ENCODE assay signal across 9 cellular contexts in the genomic region with DNA sequence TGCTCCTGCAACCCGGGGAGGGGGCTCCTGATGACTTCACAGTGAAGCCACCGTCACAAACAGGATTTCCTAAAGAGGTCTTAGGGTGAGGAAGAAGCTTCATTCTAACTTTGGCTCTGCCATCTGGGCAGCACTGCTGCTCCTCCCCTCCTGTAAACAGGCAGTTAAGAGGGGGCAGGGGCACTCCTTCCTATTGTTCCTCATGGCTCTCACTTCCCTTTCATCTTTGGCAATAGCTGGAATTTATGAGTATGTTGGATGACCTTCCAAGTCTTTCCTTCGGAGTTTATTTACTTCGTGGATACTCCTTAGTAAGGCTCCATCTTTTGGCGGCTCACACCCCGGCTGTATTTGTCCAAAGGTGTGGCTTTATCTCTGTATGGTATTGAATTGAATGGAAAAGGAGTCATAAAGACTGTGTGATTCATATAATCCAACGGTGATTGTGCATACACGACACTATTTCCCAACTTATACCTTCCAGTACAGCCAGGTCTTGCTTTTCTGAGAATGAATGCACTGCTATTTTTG. TPM values are rescaled to one million over a fixed set of nuclear protein-coding genes. Genes with fewer than 3 reads are reported as not detected.
DNase-seq lines count a peak whose midpoint lies in the region; ATAC-seq and TF ChIP-seq lines count a peak whose summit lies in the region.
"Had no signal": no experiment of that assay in that cellular context is flagged by ENCODE, and none has a peak within 500 bp of the region (broad histone marks: within the 10 kb centered on the region; RNA-seq: fewer than 3 reads in every experiment).

No MANE protein-coding gene starts in this region.

- H3K4me3 Mint-ChIP-seq in endothelial cell (ENCODE audit: unreplicated experiment), result peak overlapping the region; percentile 6

- no peak for TF ChIP-seq POLR2A in Peyer's patch (IDR thresholded peaks at IDR 0.05)

- H3K4me3 ChIP-seq in Peyer's patch (no peak overlapping the region), mesendoderm (ENCODE audit: low read length) (no peak overlapping the region)
- H3K4me3 ChIP-seq: tibial nerve had no signal

- H4K8ac ChIP-seq in mesendoderm (ENCODE audit: low read depth, low read length), result no peak overlapping the region

- no peak overlapping the region for H3K56ac ChIP-seq in mesendoderm (ENCODE audit: low read length)

- H3K36me3 ChIP-seq in Peyer's patch, result no peaks in the 10 kb centered on the region
- no peaks in the 10 kb centered on the region for H3K36me3 ChIP-seq in mesendoderm (ENCODE audit: control insufficient read depth, insufficient read depth, low read length)
- H3K36me3 ChIP-seq: tibial nerve had no signal

- H2AK5ac ChIP-seq in mesendoderm (ENCODE audit: low read length), result no peak overlapping the region

- H2BK15ac ChIP-seq in mesendoderm (replicated peaks; ENCODE audit: low read depth), result no peak overlapping the region

- no peaks in the 10 kb centered on the region for H3K9me3 ChIP-seq in Peyer's patch
- H3K9me3 ChIP-seq: tibial nerve had no signal

- no peaks in the 10 kb centered on the region for H3K9me3 Mint-ChIP-seq in endothelial cell (ENCODE audit: unreplicated experiment)

- H3K9ac ChIP-seq in mesendoderm (ENCODE audit: low read length), result no peak overlapping the region

- no peaks in the 10 kb centered on the region for H3K36me3 Mint-ChIP-seq in endothelial cell (ENCODE audit: low read depth, unreplicated experiment)

- no peak overlapping the region for H3K18ac ChIP-seq in mesendoderm (ENCODE audit: low read length)

- H3K4me1 ChIP-seq in Peyer's patch, result peaks cover 0 to 47% (median 0%) of the 10 kb centered on the region in 4 donors
- H3K4me1 ChIP-seq in mesendoderm (ENCODE audit: control insufficient read depth, low read depth, low read length), result peaks cover 2% of the 10 kb centered on the region

- no peak for ATAC-seq in HG02840 (IDR thresholded peaks at IDR 0.05; ENCODE audit: low FRiP score, unreplicated experiment)

- DNase-seq in DMS153 treated with DMSO at 0.1 percent for 48 hours (lab: John Stamatoyannopoulos, UW; ENCODE audit: unreplicated experiment), result peak; percentile 8
- DNase-seq in DMS153 (lab: John Stamatoyannopoulos, UW), result no peak
- peak in 2 of 3 donors; percentile 59 to 77 for DNase-seq in Peyer's patch
- DNase-seq in endothelial cell (ENCODE audit: low spot score), result peak; percentile 13
- DNase-seq in retina, result peak; percentile 10
- DNase-seq in mesendoderm, result no peak
- DNase-seq in NCI-H1417 treated with DMSO at 0.1 percent for 48 hours (lab: John Stamatoyannopoulos, UW), result no peak

- H3K27me3 ChIP-seq in Peyer's patch, result no peaks in the 10 kb centered on the region
- H3K27me3 ChIP-seq in mesendoderm (ENCODE audit: insufficient read depth, low read length, poor library complexity), result no peaks in the 10 kb centered on the region
- H3K27me3 ChIP-seq: tibial nerve had no signal

- no peak overlapping the region for H2BK120ac ChIP-seq in mesendoderm (ENCODE audit: low read depth, low read length)

- no peak overlapping the region for H3K23ac ChIP-seq in mesendoderm (ENCODE audit: low read length)

- H3K27ac Mint-ChIP-seq in endothelial cell (ENCODE audit: unreplicated experiment), result peak overlapping the region; percentile 68

- TF ChIP-seq CTCF in Peyer's patch (IDR thresholded peaks at IDR 0.05) (no peak), endothelial cell (IDR thresholded peaks at IDR 0.05; ENCODE audit: unreplicated experiment) (no peak)

- no peak overlapping the region for H3K4ac ChIP-seq in mesendoderm (ENCODE audit: low read depth, low read length)

- H2BK5ac ChIP-seq in mesendoderm (ENCODE audit: low read length), result no peak overlapping the region

- H3K27ac ChIP-seq in Peyer's patch (peak overlapping the region in 3 of 4 donors; percentile 14 to 64 (median 26)), mesendoderm (ENCODE audit: low read depth, low read length) (no peak overlapping the region)

- peaks cover 36% of the 10 kb centered on the region for H3K4me1 Mint-ChIP-seq in endothelial cell (ENCODE audit: unreplicated experiment)

- H3K27me3 Mint-ChIP-seq in endothelial cell (ENCODE audit: unreplicated experiment), result no peaks in the 10 kb centered on the region

- no peaks in the 10 kb centered on the region for H3K79me1 ChIP-seq in mesendoderm (ENCODE audit: low read length)

- H3K4me2 ChIP-seq in mesendoderm (ENCODE audit: low read length), result no peak overlapping the region

- H4K5ac ChIP-seq in mesendoderm (ENCODE audit: low read length), result no peak overlapping the region

- H3K79me2 ChIP-seq in mesendoderm (ENCODE audit: control insufficient read depth, insufficient read depth, low read length), result no peaks in the 10 kb centered on the region

- WGBS in mesendoderm (ENCODE audit: extremely low coverage, insufficient coverage, low lambda C conversion rate), result no CpG with 5 or more reads among the region's 8 CpGs

RNA-seq across cellular contexts. Expression of a gene that starts 55.4 kb away (rescaled TPM):
- total RNA-seq in Peyer's patch (10 to 100 TPM; 19.9 to 47.0 (median 25.1) TPM), endothelial cell (ENCODE audit: unreplicated experiment) (20.2 TPM)
- 102 TPM for polyA plus RNA-seq in mesendoderm (2013, experiment 1 of 2)
- polyA plus RNA-seq in mesendoderm (2013, experiment 2 of 2), result 100 TPM

Comparison
In these comparisons a context has a peak if more than half of its experiments do, and no peak if none do; other contexts are left out.
1. DNase-seq: peak in DMS153 treated with DMSO at 0.1 percent for 48 hours (single experiment), Peyer's patch (2 of 3), endothelial cell (single experiment) and retina (single experiment); none in DMS153 (single experiment), mesendoderm (single experiment) and NCI-H1417 treated with DMSO at 0.1 percent for 48 hours (single experiment).